In the genomic region with DNA sequence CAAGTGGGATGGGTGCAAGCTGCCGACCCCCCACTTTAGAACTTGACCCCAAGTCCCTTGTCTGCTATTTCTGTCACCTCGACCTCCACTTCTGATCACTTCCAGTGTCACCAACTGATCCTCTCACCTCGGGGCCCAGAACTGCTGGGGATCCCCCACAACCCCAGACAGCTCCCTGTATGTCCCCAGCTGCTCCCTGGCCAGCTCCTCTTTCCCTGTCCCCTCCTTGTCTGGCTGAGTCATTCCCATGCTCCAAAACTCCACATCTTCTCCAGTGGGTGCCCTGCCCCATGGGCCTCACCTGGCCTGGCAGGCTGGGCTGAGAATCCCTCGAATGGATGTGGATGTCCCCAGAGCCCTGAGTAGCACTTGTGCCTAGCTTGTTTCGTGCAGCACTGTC, we compare ENCODE assay signal across 22 cellular contexts.
A peak's percentile ranks its signal among the peaks of the same experiment; 100 is the strongest.
DNase-seq lines count a peak whose midpoint lies in the region; ATAC-seq and TF ChIP-seq lines count a peak whose summit lies in the region.
"Had no signal": no experiment of that assay in that cellular context is flagged by ENCODE, and none has a peak within 500 bp of the region (broad histone marks: within the 10 kb centered on the region; RNA-seq: fewer than 3 reads in every experiment).

No MANE protein-coding gene starts in this region.

- no peak for TF ChIP-seq CTCF in heart right ventricle (IDR thresholded peaks at IDR 0.05)
- no peak for TF ChIP-seq CTCF in spleen (IDR thresholded peaks at IDR 0.05 in 8 of 11, conservative IDR thresholded peaks at IDR 0.05 in 3 of 11)
- TF ChIP-seq CTCF in SK-N-SH (IDR thresholded peaks at IDR 0.05), result no peak
- TF ChIP-seq CTCF in lower leg skin (IDR thresholded peaks at IDR 0.05), result no peak

- H3K9me3 ChIP-seq in heart right ventricle, result no peaks in the 10 kb centered on the region
- no peaks in the 10 kb centered on the region for H3K9me3 ChIP-seq in spleen
- no peaks in the 10 kb centered on the region for H3K9me3 ChIP-seq in SK-N-SH
- H3K9me3 ChIP-seq: A549; BE2C; BLaER1 treated with 17β-estradiol and CSF1 and Interleukin-3, amounts not matched to agents 10 nM and 100 nM had no signal

- POLR2A ChIA-PET in SK-N-SH (lab: Yijun Ruan, JAX), result no interaction called here

- no peak overlapping the region for H3K9ac ChIP-seq in SK-N-SH
- H3K9ac ChIP-seq: BLaER1 treated with 17β-estradiol and CSF1 and Interleukin-3, amounts not matched to agents 10 nM and 100 nM; GM23248 had no signal

- 81 to 83% methylated on average over 5 of the region's 5 CpGs for WGBS in heart right ventricle, 2 donors
- WGBS in spleen, 5 donors, result 71 to 78% (median 73%) methylated on average over 5 of the region's 5 CpGs
- 17% methylated on average over 5 of the region's 5 CpGs for WGBS in SK-N-SH (ENCODE audit: low lambda C conversion rate)
- WGBS in lower leg skin, 2 donors, result 78 to 82% methylated on average over 5 of the region's 5 CpGs

- H2AFZ ChIP-seq in SK-N-SH (ENCODE audit: low read depth), result no peak overlapping the region
- H2AFZ ChIP-seq: GM23248 had no signal

- no peaks in the 10 kb centered on the region for H4K20me1 ChIP-seq in SK-N-SH (ENCODE audit: insufficient read depth)

- ATAC-seq in heart right ventricle, result no peak
- ATAC-seq: A549, HCT116 had no signal

- intact Hi-C loops in cardiac septum (cut with DNase I), result no loop called here
- intact Hi-C loops in heart right ventricle (cut with DNase I), result no loop called here
- intact Hi-C loops in spleen (cut with DNase I; ENCODE audit: low total_unique reads), result no loop called here
- intact Hi-C loops in lower leg skin (cut with DNase I; ENCODE audit: low total_unique reads), result no loop called here

- TF ChIP-seq POLR2A in spleen (IDR thresholded peaks at IDR 0.05) (no peak), lower leg skin (IDR thresholded peaks at IDR 0.05) (no peak)

- no peaks in the 10 kb centered on the region for H3K79me2 ChIP-seq in SK-N-SH (ENCODE audit: insufficient read depth)

- H3K27ac ChIP-seq in heart right ventricle (no peak overlapping the region), spleen (no peak overlapping the region), SK-N-SH (ENCODE audit: low read depth in 2 of 2, low read length in 1 of 2) (no peak overlapping the region)
- H3K27ac ChIP-seq: A549; BLaER1 treated with 17β-estradiol and CSF1 and Interleukin-3, amounts not matched to agents 10 nM and 100 nM; GM23248 had no signal

- H3K4me3 ChIP-seq in heart right ventricle (no peak overlapping the region), spleen (no peak overlapping the region), SK-N-SH (ENCODE audit: low read depth in 2 of 2, low read length in 1 of 2) (no peak overlapping the region), lower leg skin (ENCODE audit: low read depth, poor library complexity, severe bottlenecking) (no peak overlapping the region)
- H3K4me3 ChIP-seq: A549; BLaER1 treated with 17β-estradiol and CSF1 and Interleukin-3, amounts not matched to agents 10 nM and 100 nM; GM23248 had no signal

- H3K36me3 ChIP-seq in heart right ventricle (no peaks in the 10 kb centered on the region), spleen (no peaks in the 10 kb centered on the region), SK-N-SH (replicated peaks in 1 of 2; ENCODE audit: control insufficient read depth in 1 of 2, insufficient read depth in 2 of 2, low read length in 1 of 2) (no peaks in the 10 kb centered on the region)
- H3K36me3 ChIP-seq: BE2C; BLaER1 treated with 17β-estradiol and CSF1 and Interleukin-3, amounts not matched to agents 10 nM and 100 nM had no signal

- DNase-seq in cardiac septum (ENCODE audit: low spot score), result peak; percentile 61
- DNase-seq in heart right ventricle, result no peak
- peak; percentile 45 for DNase-seq in islet precursor cell
- DNase-seq in spleen, result peak; percentile 59
- no peak for DNase-seq in SK-N-SH
- DNase-seq in amniotic stem cell (lab: John Stamatoyannopoulos, UW), result no peak
- DNase-seq in lower leg skin (ENCODE audit: low spot score in 2 of 2), result no peak
- DNase-seq: 8988T; ACHN; AML-193; BE2C; Calu3; CD4-positive, alpha-beta T cell; CD8-positive, alpha-beta memory T cell; DMS53; DMS79 treated with DMSO at 0.1 percent for 48 hours; GF-D8; GM23248; H9 had no signal

- no peak for TF ChIP-seq EP300 in SK-N-SH (IDR thresholded peaks at IDR 0.05; ENCODE audit: borderline replicate concordance in 1 of 2, low read depth in 1 of 2, low read length in 1 of 2)

- H3K9me2 ChIP-seq in SK-N-SH, result no peaks in the 10 kb centered on the region

- no peaks in the 10 kb centered on the region for H3F3A ChIP-seq in SK-N-SH (replicated peaks; ENCODE audit: insufficient read depth)

- H3K4me1 ChIP-seq in heart right ventricle, result peaks cover 0 to 13% (median 0%) of the 10 kb centered on the region in 9 donors
- peaks cover 0 to 16% (median 13%) of the 10 kb centered on the region in 6 donors for H3K4me1 ChIP-seq in spleen
- H3K4me1 ChIP-seq in SK-N-SH (ENCODE audit: control insufficient read depth in 1 of 2, insufficient read depth in 2 of 2, low read depth in 1 of 2, low read length in 1 of 2), result peaks cover 0 to 44% of the 10 kb centered on the region in 2 experiments; a peak in 1 of 4 replicates
- H3K4me1 ChIP-seq: A549 had no signal

- CTCF ChIA-PET in SK-N-SH (lab: Yijun Ruan, JAX), result interaction anchor here (1.2 to 3.1 kb wide), 2 partner anchors 117 to 342 kb away, joined by 3 to 15 read pairs; no protein-coding TSS in a partner anchor

- H3K4me2 ChIP-seq in SK-N-SH, result no peak overlapping the region
- H3K4me2 ChIP-seq: A549 had no signal

- no peaks in the 10 kb centered on the region for H3K27me3 ChIP-seq in heart right ventricle
- H3K27me3 ChIP-seq in spleen (replicated peaks in 1 of 7), result peaks cover 0 to 29% (median 0%) of the 10 kb centered on the region in 7 donors
- H3K27me3 ChIP-seq in SK-N-SH (ENCODE audit: insufficient read depth), result peaks cover 8% of the 10 kb centered on the region; the same call in 1 of the 2 replicates
- H3K27me3 ChIP-seq: BE2C; BLaER1 treated with 17β-estradiol and CSF1 and Interleukin-3, amounts not matched to agents 10 nM and 100 nM had no signal

- TF ChIP-seq RAD21 in SK-N-SH (IDR thresholded peaks at IDR 0.05; ENCODE audit: low read length), result no peak

TF ChIP-seq in SK-N-SH, 30 proteins besides CTCF, POLR2A, EP300 and RAD21:
- TF ChIP-seq TCF12 (IDR thresholded peaks at IDR 0.05) (no peak), NRF1 (IDR thresholded peaks at IDR 0.05; ENCODE audit: low read depth, low read length) (no peak), CHD2 (IDR thresholded peaks at IDR 0.05; ENCODE audit: low read length, partially characterized antibody) (no peak), GABPA (IDR thresholded peaks at IDR 0.05; ENCODE audit: low read depth) (no peak), FOXJ3 (CRISPR knock-in tag; IDR thresholded peaks at IDR 0.05) (no peak), RCOR1 (IDR thresholded peaks at IDR 0.05; ENCODE audit: low read length) (no peak), MEF2A (IDR thresholded peaks at IDR 0.05; ENCODE audit: borderline replicate concordance, low read depth) (no peak), SIN3A (IDR thresholded peaks at IDR 0.05; ENCODE audit: borderline replicate concordance, low read depth, low read length) (no peak), NFIC (IDR thresholded peaks at IDR 0.05; ENCODE audit: borderline replicate concordance) (no peak), RFX5 (IDR thresholded peaks at IDR 0.05; ENCODE audit: low read length) (no peak)
- TF ChIP-seq, protein P1, sequence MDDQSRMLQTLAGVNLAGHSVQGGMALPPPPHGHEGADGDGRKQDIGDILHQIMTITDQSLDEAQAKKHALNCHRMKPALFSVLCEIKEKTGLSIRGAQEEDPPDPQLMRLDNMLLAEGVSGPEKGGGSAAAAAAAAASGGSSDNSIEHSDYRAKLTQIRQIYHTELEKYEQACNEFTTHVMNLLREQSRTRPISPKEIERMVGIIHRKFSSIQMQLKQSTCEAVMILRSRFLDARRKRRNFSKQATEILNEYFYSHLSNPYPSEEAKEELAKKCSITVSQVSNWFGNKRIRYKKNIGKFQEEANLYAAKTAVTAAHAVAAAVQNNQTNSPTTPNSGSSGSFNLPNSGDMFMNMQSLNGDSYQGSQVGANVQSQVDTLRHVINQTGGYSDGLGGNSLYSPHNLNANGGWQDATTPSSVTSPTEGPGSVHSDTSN (IDR thresholded peaks at IDR 0.05), result no peak
TF ChIP-seq in SK-N-SH: peak in this region for 0.

Comparison
In these comparisons a context has a peak if more than half of its experiments do, and no peak if none do; other contexts are left out.
1. DNase-seq: peak in cardiac septum (single experiment), islet precursor cell (single experiment) and spleen (single experiment); none in heart right ventricle (0 of 2), SK-N-SH (single experiment), amniotic stem cell (single experiment) and lower leg skin (0 of 2).